ENCODE assay signal across 15 cellular contexts in genomic region chr15:92611995-92612745, GRCh38. TPM values are rescaled to one million over a fixed set of nuclear protein-coding genes. Genes with fewer than 3 reads are reported as not detected.
DNase-seq lines count a peak whose midpoint lies in the region; ATAC-seq and TF ChIP-seq lines count a peak whose summit lies in the region.
"Had no signal": no experiment of that assay in that cellular context is flagged by ENCODE, and none has a peak within 500 bp of the region (broad histone marks: within the 10 kb centered on the region; RNA-seq: fewer than 3 reads in every experiment).

No MANE protein-coding gene starts in this region.

- intact Hi-C loops in esophagus muscularis mucosa (cut with DNase I), result loop anchor here (10.0 kb wide), 1 partner anchor 103 kb away; no protein-coding TSS in a partner anchor

- H2AFZ ChIP-seq in SK-N-SH (ENCODE audit: low read depth), result no peak overlapping the region

- no peak overlapping the region for H3K4me3 Mint-ChIP-seq in immature natural killer cell
- H3K4me3 Mint-ChIP-seq: activated naive CD4-positive, alpha-beta T cell treated with anti-CD3 and anti-CD28 coated beads, Interleukin-2, amount 10 ng/mL, durations not matched to agents 7 days and 5 days; nephron progenitor cell had no signal

- H3K79me2 ChIP-seq in SK-N-SH (ENCODE audit: insufficient read depth), result no peaks in the 10 kb centered on the region

- no peak overlapping the region for H3K4me2 ChIP-seq in SK-N-SH
- H3K4me2 ChIP-seq: KMS-11 had no signal

- 48% methylated on average over 6 of the region's 7 CpGs for WGBS in SK-N-SH (ENCODE audit: low lambda C conversion rate)
- WGBS in esophagus muscularis mucosa, result 72% methylated on average over 6 of the region's 7 CpGs

- H3K4me3 ChIP-seq in SK-N-SH (ENCODE audit: low read depth in 2 of 2, low read length in 1 of 2), result no peak overlapping the region
- no peak overlapping the region for H3K4me3 ChIP-seq in esophagus muscularis mucosa
- no peak overlapping the region for H3K4me3 ChIP-seq in rectal smooth muscle tissue (ENCODE audit: low read length)
- H3K4me3 ChIP-seq: cardiac muscle cell had no signal

- no peaks in the 10 kb centered on the region for H3K4me1 Mint-ChIP-seq in immature natural killer cell

- H3K36me3 Mint-ChIP-seq in immature natural killer cell, result no peaks in the 10 kb centered on the region
- H3K36me3 Mint-ChIP-seq: activated naive CD4-positive, alpha-beta T cell treated with anti-CD3 and anti-CD28 coated beads, Interleukin-2, amount 10 ng/mL, durations not matched to agents 7 days and 5 days had no signal

- H3K27me3 ChIP-seq in SK-N-SH (ENCODE audit: insufficient read depth) (no peaks in the 10 kb centered on the region), esophagus muscularis mucosa (no peaks in the 10 kb centered on the region), rectal smooth muscle tissue (ENCODE audit: control insufficient read depth, insufficient read depth, low read length) (no peaks in the 10 kb centered on the region)
- H3K27me3 ChIP-seq: cardiac muscle cell had no signal

- H3K4me1 ChIP-seq in SK-N-SH (ENCODE audit: control insufficient read depth in 1 of 2, insufficient read depth in 2 of 2, low read depth in 1 of 2, low read length in 1 of 2) (peaks cover 0 to 12% of the 10 kb centered on the region in 2 experiments; a peak in 1 of 4 replicates), esophagus muscularis mucosa (peaks cover 4 to 15% (median 7%) of the 10 kb centered on the region in 4 donors), rectal smooth muscle tissue (ENCODE audit: control insufficient read depth, insufficient read depth, low read length) (peaks cover 5% of the 10 kb centered on the region)

- H3K36me3 ChIP-seq in SK-N-SH (replicated peaks in 1 of 2; ENCODE audit: control insufficient read depth in 1 of 2, insufficient read depth in 2 of 2, low read length in 1 of 2), result no peaks in the 10 kb centered on the region
- no peaks in the 10 kb centered on the region for H3K36me3 ChIP-seq in esophagus muscularis mucosa
- H3K36me3 ChIP-seq in rectal smooth muscle tissue (ENCODE audit: control insufficient read depth, insufficient read depth, low read length), result no peaks in the 10 kb centered on the region
- H3K36me3 ChIP-seq: cardiac muscle cell had no signal

- ATAC-seq in SK-N-SH treated with all-trans-retinoic acid at 6 μM for 48 hours, result no peak
- ATAC-seq in HG03196 (IDR thresholded peaks at IDR 0.05; ENCODE audit: unreplicated experiment), result no peak

- H3K9ac ChIP-seq in SK-N-SH, result no peak overlapping the region
- H3K9ac ChIP-seq in rectal smooth muscle tissue (ENCODE audit: low read length), result no peak overlapping the region
- H3K9ac ChIP-seq: KMS-11 had no signal

- peaks cover 2 to 4% (median 4%) of the 10 kb centered on the region in 3 donors for H3K27me3 Mint-ChIP-seq in immature natural killer cell (ENCODE audit: low read depth in 3 of 3)

- no peaks in the 10 kb centered on the region for H3K9me3 Mint-ChIP-seq in immature natural killer cell
- H3K9me3 Mint-ChIP-seq: activated naive CD4-positive, alpha-beta T cell treated with anti-CD3 and anti-CD28 coated beads, Interleukin-2, amount 10 ng/mL, durations not matched to agents 7 days and 5 days had no signal

- no peaks in the 10 kb centered on the region for H3K9me2 ChIP-seq in SK-N-SH

- CTCF ChIA-PET in SK-N-SH (lab: Yijun Ruan, JAX), result interaction anchor here (0.6 to 2.1 kb wide), 8 partner anchors 22 to 221 kb away, joined by 3 to 15 read pairs (median 4); no protein-coding TSS in a partner anchor

- POLR2A ChIA-PET in SK-N-SH (lab: Yijun Ruan, JAX), result interaction anchor here (0.6 kb wide), 1 partner anchor 23 kb away, joined by 3 read pairs; no protein-coding TSS in a partner anchor

- peak; percentile 61 for DNase-seq in SK-N-SH
- no peak for DNase-seq in esophagus muscularis mucosa (ENCODE audit: extremely low spot score)
- DNase-seq in A172 (ENCODE audit: low spot score), result no peak
- DNase-seq in immature natural killer cell, result no peak
- DNase-seq: activated CD4-positive, alpha-beta T cell treated with anti-CD3 and anti-CD28 coated beads, Interleukin-2, amount 50 U/mL, for 4 hours; activated naive CD4-positive, alpha-beta T cell treated with anti-CD3 and anti-CD28 coated beads, Interleukin-2, amount 10 ng/mL, durations not matched to agents 7 days and 5 days; NCI-H2081; nephron progenitor cell; NK-92 treated with Interleukin-12 subunit alpha and Interleukin-12 subunit beta, amount 100 ng/mL, for 24 hours had no signal

- no peaks in the 10 kb centered on the region for H4K20me1 ChIP-seq in SK-N-SH (ENCODE audit: insufficient read depth)

- H3K9me3 ChIP-seq in SK-N-SH (no peaks in the 10 kb centered on the region), esophagus muscularis mucosa (no peaks in the 10 kb centered on the region)

- no peak for TF ChIP-seq POLR2A in esophagus muscularis mucosa (IDR thresholded peaks at IDR 0.05; ENCODE audit: low read depth)

- TF ChIP-seq CTCF in SK-N-SH (IDR thresholded peaks at IDR 0.05) (no peak), esophagus muscularis mucosa (IDR thresholded peaks at IDR 0.05) (peak in 2 of 3 experiments; percentile 26 to 27)

- no peak for TF ChIP-seq EP300 in SK-N-SH (IDR thresholded peaks at IDR 0.05; ENCODE audit: borderline replicate concordance in 1 of 2, low read depth in 1 of 2, low read length in 1 of 2)
- no peak for TF ChIP-seq EP300 in Ishikawa (IDR thresholded peaks at IDR 0.05; ENCODE audit: borderline replicate concordance)
- TF ChIP-seq EP300 in esophagus muscularis mucosa (IDR thresholded peaks at IDR 0.05), result no peak

- no peak overlapping the region for H3K27ac Mint-ChIP-seq in immature natural killer cell
- H3K27ac Mint-ChIP-seq: activated naive CD4-positive, alpha-beta T cell treated with anti-CD3 and anti-CD28 coated beads, Interleukin-2, amount 10 ng/mL, durations not matched to agents 7 days and 5 days; nephron progenitor cell had no signal

- peak overlapping the region in 1 of 2 experiments; percentile 68; a peak in 2 of 4 replicates for H3K27ac ChIP-seq in SK-N-SH (ENCODE audit: low read depth in 2 of 2, low read length in 1 of 2)
- no peak overlapping the region for H3K27ac ChIP-seq in esophagus muscularis mucosa (replicated peaks in 1 of 4)
- H3K27ac ChIP-seq in rectal smooth muscle tissue (ENCODE audit: low read depth, low read length), result peak overlapping the region; percentile 3
- H3K27ac ChIP-seq: cardiac muscle cell, KMS-11 had no signal

- no peaks in the 10 kb centered on the region for H3F3A ChIP-seq in SK-N-SH (replicated peaks; ENCODE audit: insufficient read depth)

- TF ChIP-seq RAD21 in SK-N-SH (IDR thresholded peaks at IDR 0.05; ENCODE audit: low read length) (peak; percentile 57), Ishikawa (IDR thresholded peaks at IDR 0.05; ENCODE audit: low read depth) (peak; percentile 34; the same call in 1 of the 2 replicates)

TF ChIP-seq in SK-N-SH, 30 proteins besides CTCF, POLR2A, EP300 and RAD21 (continues in another document):
- TF ChIP-seq PBX3 (IDR thresholded peaks at IDR 0.05) (no peak), SMC3 (IDR thresholded peaks at IDR 0.05; ENCODE audit: low read depth, low read length) (peak; percentile 30; the same call in 1 of the 2 replicates), GABPA (IDR thresholded peaks at IDR 0.05; ENCODE audit: low read depth) (no peak), MXI1 (IDR thresholded peaks at IDR 0.05; ENCODE audit: low read depth, low read length) (0 out of 2 replicates have a peak, but pooled peaks have one; percentile 30)

TF ChIP-seq in SK-N-SH treated with all-trans-retinoic acid at 6 μM for 48 hours, 23 proteins besides CTCF, POLR2A, EP300 and RAD21 (continues in another document):
- TF ChIP-seq ZC3H10 (CRISPR knock-in tag; IDR thresholded peaks at IDR 0.05) (no peak), ZFP30 (CRISPR knock-in tag; IDR thresholded peaks at IDR 0.05) (no peak), TOX (CRISPR knock-in tag; IDR thresholded peaks at IDR 0.05; ENCODE audit: borderline replicate concordance) (no peak), ESRRG (CRISPR knock-in tag; IDR thresholded peaks at IDR 0.05) (no peak)
- TF ChIP-seq, protein P1, sequence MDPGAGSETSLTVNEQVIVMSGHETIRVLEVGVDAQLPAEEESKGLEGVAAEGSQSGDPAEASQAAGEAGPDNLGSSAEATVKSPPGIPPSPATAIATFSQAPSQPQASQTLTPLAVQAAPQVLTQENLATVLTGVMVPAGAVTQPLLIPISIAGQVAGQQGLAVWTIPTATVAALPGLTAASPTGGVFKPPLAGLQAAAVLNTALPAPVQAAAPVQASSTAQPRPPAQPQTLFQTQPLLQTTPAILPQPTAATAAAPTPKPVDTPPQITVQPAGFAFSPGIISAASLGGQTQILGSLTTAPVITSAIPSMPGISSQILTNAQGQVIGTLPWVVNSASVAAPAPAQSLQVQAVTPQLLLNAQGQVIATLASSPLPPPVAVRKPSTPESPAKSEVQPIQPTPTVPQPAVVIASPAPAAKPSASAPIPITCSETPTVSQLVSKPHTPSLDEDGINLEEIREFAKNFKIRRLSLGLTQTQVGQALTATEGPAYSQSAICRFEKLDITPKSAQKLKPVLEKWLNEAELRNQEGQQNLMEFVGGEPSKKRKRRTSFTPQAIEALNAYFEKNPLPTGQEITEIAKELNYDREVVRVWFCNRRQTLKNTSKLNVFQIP (CRISPR knock-in tag; IDR thresholded peaks at IDR 0.05; ENCODE audit: borderline replicate concordance, low read depth), result no peak

TF ChIP-seq in Ishikawa, 13 proteins besides CTCF, POLR2A, EP300 and RAD21 (continues in another document):
- TF ChIP-seq TEAD4 (IDR thresholded peaks at IDR 0.05) (no peak), TCF12 (IDR thresholded peaks at IDR 0.05; ENCODE audit: low read depth) (no peak), FOXM1 (IDR thresholded peaks at IDR 0.05; ENCODE audit: borderline replicate concordance, low read depth) (no peak), YY1 (IDR thresholded peaks at IDR 0.05; ENCODE audit: low read depth) (no peak), CEBPB (IDR thresholded peaks at IDR 0.05) (no peak), NFIC (IDR thresholded peaks at IDR 0.05) (no peak)
- TF ChIP-seq, protein P2, sequence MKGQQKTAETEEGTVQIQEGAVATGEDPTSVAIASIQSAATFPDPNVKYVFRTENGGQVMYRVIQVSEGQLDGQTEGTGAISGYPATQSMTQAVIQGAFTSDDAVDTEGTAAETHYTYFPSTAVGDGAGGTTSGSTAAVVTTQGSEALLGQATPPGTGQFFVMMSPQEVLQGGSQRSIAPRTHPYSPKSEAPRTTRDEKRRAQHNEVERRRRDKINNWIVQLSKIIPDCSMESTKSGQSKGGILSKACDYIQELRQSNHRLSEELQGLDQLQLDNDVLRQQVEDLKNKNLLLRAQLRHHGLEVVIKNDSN (IDR thresholded peaks at IDR 0.05), result no peak

RNA-seq across cellular contexts. Expression of gene FAM174B, which starts 43.4 kb away (rescaled TPM):
- 0.18 and 0.30 TPM in 2 replicates for polyA plus RNA-seq in SK-N-SH (2012; rRNA removed)
- 0.12 and 0.16 TPM in 2 replicates for polyA plus RNA-seq in SK-N-SH (2012; cell fraction: cytosol; rRNA removed)
- 0.05 and 0.74 TPM in 2 replicates for polyA plus RNA-seq in SK-N-SH (2012; cell fraction: nucleus; rRNA removed)
- 10 to 100 TPM in 2 of 4 donors, 1 to 10 TPM in 2; 7.5 to 15.2 (median 9.9) TPM for total RNA-seq in esophagus muscularis mucosa
- 0.81 and 3.8 TPM in 2 replicates for total RNA-seq in A172 (2014; rRNA removed; shearing (Covaris generic))
- under 1 TPM in 2 of 3 donors, not detected in 1; 0.71 to 0.78 TPM for polyA plus RNA-seq in immature natural killer cell
